8 cellular contexts compared by ENCODE assay signal in genomic region chr2:157874997-157875719, GRCh38. TPM values are rescaled to one million over a fixed set of nuclear protein-coding genes. Genes with fewer than 3 reads are reported as not detected.
DNase-seq lines count a peak whose midpoint lies in the region; ATAC-seq and TF ChIP-seq lines count a peak whose summit lies in the region.

No MANE protein-coding gene starts in this region.

- H3K36me3 ChIP-seq in SJCRH30 = no peaks in the 10 kb centered on the region

- H3K4me1 Mint-ChIP-seq in stimulated activated effector memory CD8-positive, alpha-beta T cell treated with anti-CD3 and anti-CD28 coated beads, Interleukin-12 subunit alpha, Interleukin-12 subunit beta, amount 100 ng/mL, for 72 hours = peaks cover 34% of the 10 kb centered on the region

- H3K27me3 ChIP-seq in SJCRH30 = no peaks in the 10 kb centered on the region

- no peak for TF ChIP-seq CTCF in GM12865 (IDR thresholded peaks at IDR 0.05; ENCODE audit: insufficient read depth, low read depth, low read length, missing control alignments)

- no peaks in the 10 kb centered on the region for H3K9me3 Mint-ChIP-seq in stimulated activated effector memory CD8-positive, alpha-beta T cell treated with anti-CD3 and anti-CD28 coated beads, Interleukin-12 subunit alpha, Interleukin-12 subunit beta, amount 100 ng/mL, for 72 hours

- ATAC-seq in stimulated activated effector memory CD8-positive, alpha-beta T cell treated with anti-CD3 and anti-CD28 coated beads, Interleukin-12 subunit alpha, Interleukin-12 subunit beta, amount 100 ng/mL, for 72 hours = no peak
- ATAC-seq in GM19395 (IDR thresholded peaks at IDR 0.05; ENCODE audit: unreplicated experiment) = no peak
- no peak for ATAC-seq in HG03175 (IDR thresholded peaks at IDR 0.05; ENCODE audit: unreplicated experiment)

- DNase-seq in A172 (ENCODE audit: low spot score) (peak; percentile 62), GM12865 (ENCODE audit: low read depth) (no peak), SJCRH30 (peak; percentile 53 to 78), kidney tubule cell (ENCODE audit: low spot score) (peak; percentile 64)
- DNase-seq in central memory CD4-positive, alpha-beta T cell = peak; percentile 14
- no peak for DNase-seq in stimulated activated effector memory CD8-positive, alpha-beta T cell treated with anti-CD3 and anti-CD28 coated beads, Interleukin-12 subunit alpha, Interleukin-12 subunit beta, amount 100 ng/mL, for 72 hours (ENCODE audit: low spot score in 2 of 2)

- peak overlapping the region; percentile 79 for H3K4me3 Mint-ChIP-seq in stimulated activated effector memory CD8-positive, alpha-beta T cell treated with anti-CD3 and anti-CD28 coated beads, Interleukin-12 subunit alpha, Interleukin-12 subunit beta, amount 100 ng/mL, for 72 hours

- H3K4me3 ChIP-seq in GM12865 (ENCODE audit: low read depth, low read length) (peak overlapping the region; percentile 44), SJCRH30 (peak overlapping the region; percentile 82)

- peaks cover 10% of the 10 kb centered on the region for H3K4me1 ChIP-seq in SJCRH30

- no peaks in the 10 kb centered on the region for H3K9me3 ChIP-seq in SJCRH30 (replicated peaks)

- peak overlapping the region; percentile 86 for H3K27ac Mint-ChIP-seq in stimulated activated effector memory CD8-positive, alpha-beta T cell treated with anti-CD3 and anti-CD28 coated beads, Interleukin-12 subunit alpha, Interleukin-12 subunit beta, amount 100 ng/mL, for 72 hours

- peak overlapping the region; percentile 41 for H3K27ac ChIP-seq in SJCRH30

- H3K36me3 Mint-ChIP-seq in stimulated activated effector memory CD8-positive, alpha-beta T cell treated with anti-CD3 and anti-CD28 coated beads, Interleukin-12 subunit alpha, Interleukin-12 subunit beta, amount 100 ng/mL, for 72 hours = no peaks in the 10 kb centered on the region

RNA-seq across cellular contexts. Expression of gene ACVR1, which starts 1.0 kb away (rescaled TPM):
- 14.1 and 15.1 TPM in 2 replicates for total RNA-seq in A172 (2014; rRNA removed; shearing (Covaris generic))
- total RNA-seq in SJCRH30 (2014; rRNA removed; shearing (Covaris generic)) = 13.0 and 14.0 TPM in 2 replicates

Comparison
In these comparisons a context has a peak if more than half of its experiments do, and no peak if none do; other contexts are left out.
1. DNase-seq: peak in A172 (single experiment), SJCRH30 (2 of 2), central memory CD4-positive, alpha-beta T cell (single experiment) and kidney tubule cell (single experiment); none in GM12865 (single experiment) and stimulated activated effector memory CD8-positive, alpha-beta T cell treated with anti-CD3 and anti-CD28 coated beads, Interleukin-12 subunit alpha, Interleukin-12 subunit beta, amount 100 ng/mL, for 72 hours (0 of 2).